ENCODE assay signal across 23 cellular contexts in the genomic region with DNA sequence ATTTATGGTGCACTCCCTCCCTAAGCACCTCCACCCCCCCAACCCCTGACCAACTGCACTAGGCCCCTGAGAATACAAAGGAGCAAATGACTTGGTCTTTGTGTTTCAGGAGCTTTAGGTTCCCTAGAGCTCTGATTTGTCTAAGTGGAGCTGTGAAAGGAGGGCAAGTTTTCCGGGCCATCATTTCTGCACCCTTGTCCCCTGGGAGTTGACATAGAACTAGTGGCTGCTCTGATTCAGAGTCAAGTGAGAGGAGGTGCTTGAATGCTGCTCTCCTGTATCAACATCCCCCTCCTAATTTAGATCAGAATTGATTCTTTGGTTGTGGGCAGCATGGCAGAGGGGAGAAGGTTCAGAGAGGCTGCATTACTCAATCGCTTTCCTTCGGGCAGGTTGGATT.
"Had no signal": no experiment of that assay in that cellular context is flagged by ENCODE, and none has a peak within 500 bp of the region (broad histone marks: within the 10 kb centered on the region; RNA-seq: fewer than 3 reads in every experiment).

No MANE protein-coding gene starts in this region.

- H3K9me3 Mint-ChIP-seq: activated T-helper 17 cell treated with anti-CD3 and anti-CD28 coated beads, Interleukin-2, amount 50 U/mL, for 72 hours; stimulated activated memory B cell treated with anti-CD40 and anti-IgM and Interleukin-4, amounts not matched to agents 10 μg/mL and 1 μg/mL and 100 μg/mL, for 72 hours had no signal

- H3K27me3 Mint-ChIP-seq: activated T-helper 17 cell treated with anti-CD3 and anti-CD28 coated beads, Interleukin-2, amount 50 U/mL, for 72 hours; stimulated activated memory B cell treated with anti-CD40 and anti-IgM and Interleukin-4, amounts not matched to agents 10 μg/mL and 1 μg/mL and 100 μg/mL, for 72 hours had no signal

- H3K27ac Mint-ChIP-seq: activated naive CD8-positive, alpha-beta T cell; activated T-helper 17 cell treated with anti-CD3 and anti-CD28 coated beads, Interleukin-2, amount 50 U/mL, for 72 hours; stimulated activated memory B cell treated with anti-CD40 and anti-IgM and Interleukin-4, amounts not matched to agents 10 μg/mL and 1 μg/mL and 100 μg/mL, for 72 hours had no signal

- H3K4me1 Mint-ChIP-seq: activated T-helper 17 cell treated with anti-CD3 and anti-CD28 coated beads, Interleukin-2, amount 50 U/mL, for 72 hours had no signal

- DNase-seq: activated CD4-positive, alpha-beta T cell treated with anti-CD3 and anti-CD28 coated beads for 1 hour; activated naive CD4-positive, alpha-beta T cell; activated T-cell treated with anti-CD3 and anti-CD28 coated beads, Interleukin-2, amount 50 U/mL, for 1 hour; central memory CD4-positive, alpha-beta T cell; dermis blood vessel endothelial cell; effector CD8-positive, alpha-beta T cell; erythroblast; foreskin fibroblast; heart right ventricle; left colon; mesenchymal stem cell; mucosa of descending colon; occipital lobe; retina; sigmoid colon; stimulated activated CD4-positive, alpha-beta T cell treated with anti-CD3 and anti-CD28 coated beads, Interleukin-15, amount 100 ng/mL, for 24 hours; upper lobe of left lung; WERI-Rb-1 had no signal

- ATAC-seq: activated T-helper 17 cell treated with anti-CD3 and anti-CD28 coated beads, Interleukin-2, amount 50 U/mL, for 72 hours; heart right ventricle; left colon; mucosa of descending colon; stimulated activated memory B cell treated with anti-CD40 and anti-IgM and Interleukin-4, amounts not matched to agents 10 μg/mL and 1 μg/mL and 100 μg/mL, for 72 hours had no signal

- H3K27ac ChIP-seq: heart right ventricle, sigmoid colon, thoracic aorta, upper lobe of left lung, WERI-Rb-1 had no signal

- H3K36me3 ChIP-seq: heart right ventricle, sigmoid colon, thoracic aorta, upper lobe of left lung, WERI-Rb-1 had no signal

- H3K9me3 ChIP-seq: heart right ventricle, mucosa of descending colon, sigmoid colon, thoracic aorta, upper lobe of left lung had no signal

- H3K36me3 Mint-ChIP-seq: activated naive CD8-positive, alpha-beta T cell; stimulated activated memory B cell treated with anti-CD40 and anti-IgM and Interleukin-4, amounts not matched to agents 10 μg/mL and 1 μg/mL and 100 μg/mL, for 72 hours had no signal

- H3K4me3 Mint-ChIP-seq: activated naive CD8-positive, alpha-beta T cell; activated T-helper 17 cell treated with anti-CD3 and anti-CD28 coated beads, Interleukin-2, amount 50 U/mL, for 72 hours; stimulated activated memory B cell treated with anti-CD40 and anti-IgM and Interleukin-4, amounts not matched to agents 10 μg/mL and 1 μg/mL and 100 μg/mL, for 72 hours had no signal

- H3K27me3 ChIP-seq: heart right ventricle, sigmoid colon, upper lobe of left lung had no signal

- H3K4me3 ChIP-seq: heart right ventricle, mucosa of descending colon, sigmoid colon, smooth muscle cell, thoracic aorta, upper lobe of left lung had no signal
